13 cellular contexts compared by ENCODE assay signal in genomic region chr22:44129614-44129976, GRCh38. TPM values are rescaled to one million over a fixed set of nuclear protein-coding genes. Genes with fewer than 3 reads are reported as not detected.
DNase-seq lines count a peak whose midpoint lies in the region; ATAC-seq and TF ChIP-seq lines count a peak whose summit lies in the region.
"Had no signal": no experiment of that assay in that cellular context is flagged by ENCODE, and none has a peak within 500 bp of the region (broad histone marks: within the 10 kb centered on the region; RNA-seq: fewer than 3 reads in every experiment).

No MANE protein-coding gene starts in this region.

- H3K27ac ChIP-seq in GM23338 (ENCODE audit: low read depth), result no peak overlapping the region
- peak overlapping the region; percentile 30 for H3K27ac ChIP-seq in angular gyrus (ENCODE audit: low read depth, low read length)
- H3K27ac ChIP-seq in prostate gland, result no peak overlapping the region
- H3K27ac ChIP-seq: lower lobe of right lung, parathyroid adenoma had no signal

- H3K79me2 ChIP-seq in GM23338 (replicated peaks; ENCODE audit: insufficient read depth), result no peaks in the 10 kb centered on the region
- H3K79me2 ChIP-seq: parathyroid adenoma had no signal

- H3K4me1 ChIP-seq in GM23338 (ENCODE audit: insufficient read depth), result peaks cover 8% of the 10 kb centered on the region
- H3K4me1 ChIP-seq in prostate gland (replicated peaks), result no peaks in the 10 kb centered on the region
- H3K4me1 ChIP-seq: parathyroid adenoma had no signal

- no peaks in the 10 kb centered on the region for H4K20me1 ChIP-seq in GM23338 (replicated peaks; ENCODE audit: insufficient read depth)

- DNase-seq in AG08395 (ENCODE audit: low spot score), result peak; percentile 67
- DNase-seq in GM23338 (ENCODE audit: low spot score), result no peak
- peak; percentile 18 for DNase-seq in iris pigment epithelial cell (ENCODE audit: low read depth)
- DNase-seq in NAMALWA (ENCODE audit: low spot score), result no peak
- DNase-seq in prostate gland (ENCODE audit: low spot score), result no peak
- no peak for DNase-seq in occipital lobe (lab: John Stamatoyannopoulos, UW)
- DNase-seq: GDM1; stimulated activated CD4-positive, alpha-beta T cell treated with anti-CD3 and anti-CD28 coated beads, Interleukin-1b, Interleukin-23, amount 100 ng/mL, for 48 hours had no signal

- intact Hi-C loops in prostate gland (cut with DNase I), result no loop called here

- no peaks in the 10 kb centered on the region for H3F3A ChIP-seq in GM23338 (replicated peaks; ENCODE audit: low read depth)

- peaks cover 20% of the 10 kb centered on the region for H3K4me1 Mint-ChIP-seq in GM23338

- WGBS in prostate gland, result 65% methylated on average over 8 of the region's 8 CpGs

- H2AFZ ChIP-seq in GM23338, result no peak overlapping the region
- H2AFZ ChIP-seq: parathyroid adenoma had no signal

- H3K27ac Mint-ChIP-seq in GM23338, result no peak overlapping the region
- H3K27ac Mint-ChIP-seq: B cell had no signal

- peaks cover 12% of the 10 kb centered on the region for H3K27me3 Mint-ChIP-seq in GM23338 (ENCODE audit: insufficient read depth, low read depth, poor library complexity)
- H3K27me3 Mint-ChIP-seq: B cell had no signal

- no peak for TF ChIP-seq POLR2A in prostate gland (IDR thresholded peaks at IDR 0.05)

- H3K9me2 ChIP-seq in GM23338 (ENCODE audit: insufficient read depth), result no peaks in the 10 kb centered on the region

- no peaks in the 10 kb centered on the region for H3K9me3 ChIP-seq in prostate gland

- no peak overlapping the region for H3K4me3 Mint-ChIP-seq in GM23338
- H3K4me3 Mint-ChIP-seq: B cell had no signal

- H3K4me3 ChIP-seq in GM23338, result no peak overlapping the region
- H3K4me3 ChIP-seq in prostate gland, result no peak overlapping the region
- H3K4me3 ChIP-seq: lower lobe of right lung had no signal

- H3K36me3 Mint-ChIP-seq in GM23338 (ENCODE audit: low read depth), result peaks cover 27% of the 10 kb centered on the region

- H3K36me3 ChIP-seq in GM23338 (ENCODE audit: insufficient read depth) (no peaks in the 10 kb centered on the region), prostate gland (no peaks in the 10 kb centered on the region)

- H3K9me3 Mint-ChIP-seq in GM23338, result peaks cover 31% of the 10 kb centered on the region

- no peak overlapping the region for H3K4me2 ChIP-seq in GM23338

- ATAC-seq in GM23338 (peak; percentile 74), GM19455 (IDR thresholded peaks at IDR 0.05; ENCODE audit: unreplicated experiment) (no peak)

- no peaks in the 10 kb centered on the region for H3K27me3 ChIP-seq in GM23338 (ENCODE audit: insufficient read depth)
- peaks cover 2% of the 10 kb centered on the region for H3K27me3 ChIP-seq in prostate gland (replicated peaks; ENCODE audit: insufficient read depth)

- TF ChIP-seq CTCF in GM23338 (conservative IDR thresholded peaks at IDR 0.05; ENCODE audit: low read depth in 2 of 2), result no peak
- no peak for TF ChIP-seq CTCF in prostate gland (IDR thresholded peaks at IDR 0.05)

TF ChIP-seq in GM23338, 12 proteins besides CTCF, POLR2A, EP300 and RAD21:
- TF ChIP-seq ETS1 (IDR thresholded peaks at IDR 0.05) (no peak), REST (IDR thresholded peaks at IDR 0.05; ENCODE audit: unreplicated experiment) (peak; percentile 73)

RNA-seq across cellular contexts. Expression of gene PARVG, which starts 51.1 kb away (rescaled TPM):
- 0.14 TPM in 1 of 2 replicates, not detected in the other for total RNA-seq in GM23338 (2014; rRNA removed; shearing (Covaris generic))
- polyA plus RNA-seq in GM23338 (2016; fragmentation: Nextera tagmentation; extraction: Ambion mirVana), result 0.31 TPM in 1 of 2 replicates, not detected in the other
- 10 to 100 TPM in 1 of 2 donors, 1 to 10 TPM in 1; 1.2 to 13.5 TPM for total RNA-seq in prostate gland
- total RNA-seq in occipital lobe, result 0.47 TPM

Comparison
In these comparisons a context has a peak if more than half of its experiments do, and no peak if none do; other contexts are left out.
1. DNase-seq: peak in AG08395 (single experiment) and iris pigment epithelial cell (single experiment); none in GM23338 (single experiment), NAMALWA (single experiment), prostate gland (single experiment) and occipital lobe (single experiment).